Comparison of ENCODE assay signal across 38 cellular contexts in genomic region chr1:186250529-186250928, GRCh38. TPM values are rescaled to one million over a fixed set of nuclear protein-coding genes. Genes with fewer than 3 reads are reported as not detected.
"Had no signal": no experiment of that assay in that cellular context is flagged by ENCODE, and none has a peak within 500 bp of the region (broad histone marks: within the 10 kb centered on the region; RNA-seq: fewer than 3 reads in every experiment).

No MANE protein-coding gene starts in this region.

- DNase-seq: Karpas-422, Kasumi-1, MG63, MM.1S, MV-4-11, NCI-H1048, NCI-H1092, NCI-H1092 treated with DMSO at 0.1 percent for 48 hours, NCI-H1105, NCI-H1105 treated with DMSO at 0.1 percent for 48 hours, NCI-H1417, NCI-H1417 treated with DMSO at 0.1 percent for 48 hours, NCI-H1436, NCI-H1436 treated with DMSO at 0.1 percent for 48 hours, NCI-H146, NCI-H1694, NCI-H1694 treated with DMSO at 0.1 percent for 48 hours, NCI-H187, NCI-H187 treated with DMSO at 0.1 percent for 48 hours, NCI-H1930, NCI-H2029, NCI-H2029 treated with DMSO at 0.1 percent for 48 hours, NCI-H2081, NCI-H2081 treated with DMSO at 0.1 percent for 48 hours, NCI-H2107, NCI-H2171, NCI-H2171 treated with DMSO at 0.1 percent for 48 hours, NCI-H2227 treated with DMSO at 0.1 percent for 48 hours, NCI-H226, NCI-H345, NCI-H446, NCI-H446 treated with DMSO at 0.1 percent for 48 hours, NCI-H510A, NCI-H510A treated with DMSO at 0.1 percent for 48 hours, NCI-H524, NCI-H524 treated with DMSO at 0.1 percent for 48 hours had no signal

- H3K4me3 ChIP-seq: MG63 had no signal

- H3K36me3 ChIP-seq: MG63 had no signal

RNA-seq across cellular contexts. Expression of gene PRG4, which starts 45.5 kb away (rescaled TPM):
- total RNA-seq: M059J, MCF 10A had no signal
